Comparison of ENCODE assay signal across 24 cellular contexts in genomic region chr2:55918856-55919255, GRCh38. TPM values are rescaled to one million over a fixed set of nuclear protein-coding genes. Genes with fewer than 3 reads are reported as not detected.
"Had no signal": no experiment of that assay in that cellular context is flagged by ENCODE, and none has a peak within 500 bp of the region (broad histone marks: within the 10 kb centered on the region; RNA-seq: fewer than 3 reads in every experiment).

No MANE protein-coding gene starts in this region.

- H3K9me3 ChIP-seq: esophagus muscularis mucosa, heart right ventricle, lower lobe of right lung, right lobe of liver, suprapubic skin, tibial nerve, upper lobe of right lung, uterus had no signal

- H3K36me3 ChIP-seq: esophagus muscularis mucosa, right lobe of liver, suprapubic skin had no signal

- H3K4me3 ChIP-seq: esophagus muscularis mucosa, heart right ventricle, lower lobe of right lung, right lobe of liver, suprapubic skin, tibial nerve, upper lobe of right lung, uterus had no signal

- H3K27me3 ChIP-seq: right lobe of liver, suprapubic skin, uterus had no signal

- H3K9ac ChIP-seq: parathyroid adenoma had no signal

- ATAC-seq: effector memory CD8-positive, alpha-beta T cell; heart right ventricle; left ventricle myocardium superior; lower lobe of right lung; natural killer cell; right lobe of liver; stimulated activated naive B cell treated with anti-CD40 and anti-IgM and Interleukin-4, amounts not matched to agents 10 μg/mL and 1 μg/mL and 100 μg/mL, for 72 hours; upper lobe of right lung had no signal

- H3K4me1 ChIP-seq: parathyroid adenoma, upper lobe of right lung, uterus had no signal

- DNase-seq: cerebellar nuclear complex; cortex of kidney; effector memory CD8-positive, alpha-beta T cell; foreskin melanocyte; glutamatergic neuron; heart right ventricle; hippocampal formation; kidney glomerular epithelial cell; left ventricle myocardium superior; lower lobe of right lung; natural killer cell; occipital lobe; right lobe of liver; small intestine; stimulated activated CD4-positive, alpha-beta T cell treated with anti-CD3 and anti-CD28 coated beads, Interleukin-15, amount 100 ng/mL, for 24 hours; stimulated activated CD4-positive, alpha-beta T cell treated with anti-CD3 and anti-CD28 coated beads, Interleukin-2, amount 100 ng/mL, for 48 hours; stimulated activated naive B cell treated with anti-CD40 and anti-IgM and Interleukin-4, amounts not matched to agents 10 μg/mL and 1 μg/mL and 100 μg/mL, for 72 hours; upper lobe of right lung; uterus had no signal

- H3K27ac ChIP-seq: epithelial cell of prostate, esophagus muscularis mucosa, heart right ventricle, lower lobe of right lung, parathyroid adenoma, right lobe of liver, suprapubic skin, tibial nerve, upper lobe of right lung, uterus had no signal

- H2AFZ ChIP-seq: parathyroid adenoma had no signal

RNA-seq across cellular contexts. Expression of gene EFEMP1, which starts 4.7 kb away (rescaled TPM):
- total RNA-seq: natural killer cell had no signal
